In the genomic region with DNA sequence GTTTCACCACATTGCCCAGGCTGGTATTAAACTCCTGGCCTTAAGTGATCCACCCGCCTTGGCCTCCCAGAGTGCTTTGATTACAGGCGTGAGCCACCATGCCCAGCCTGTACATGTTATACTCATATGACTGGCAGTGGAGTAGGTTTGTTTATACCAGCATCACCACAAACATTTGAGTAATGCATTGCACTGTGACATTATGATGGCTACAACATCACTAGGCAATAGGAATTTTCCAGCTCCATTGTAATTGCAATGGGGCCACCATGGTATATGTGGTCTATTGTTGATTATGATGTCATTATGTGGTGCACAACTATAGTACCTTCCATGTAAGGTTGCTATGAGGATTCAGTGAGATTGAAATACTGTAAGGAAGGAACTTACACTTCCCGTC, we compare ENCODE assay signal across 26 cellular contexts.
DNase-seq lines count a peak whose midpoint lies in the region; ATAC-seq and TF ChIP-seq lines count a peak whose summit lies in the region.
"Had no signal": no experiment of that assay in that cellular context is flagged by ENCODE, and none has a peak within 500 bp of the region (broad histone marks: within the 10 kb centered on the region; RNA-seq: fewer than 3 reads in every experiment).

No MANE protein-coding gene starts in this region.

- H3K27ac ChIP-seq in HEK293 (ENCODE audit: extremely low read depth, low read depth, low read length) = no peak overlapping the region
- H3K27ac ChIP-seq: ascending aorta; BLaER1 treated with 17β-estradiol and CSF1 and Interleukin-3, amounts not matched to agents 10 nM and 100 nM; dorsolateral prefrontal cortex had no signal

- POLR2A ChIA-PET in HEK293 (lab: Yijun Ruan, JAX) = no interaction called here

- ATAC-seq in HG02870 (IDR thresholded peaks at IDR 0.05; ENCODE audit: unreplicated experiment) = no peak
- ATAC-seq: GM12878; HCT116; left colon; naive thymus-derived CD4-positive, alpha-beta T cell had no signal

- no peaks in the 10 kb centered on the region for H3K4me1 ChIP-seq in HEK293 (ENCODE audit: control insufficient read depth, insufficient read depth, low read length)
- H3K4me1 ChIP-seq: BLaER1 treated with 17β-estradiol and CSF1 and Interleukin-3, amounts not matched to agents 10 nM and 100 nM; Caco-2 had no signal

- H3K4me3 ChIP-seq in AG10803 (ENCODE audit: low read length) = no peak overlapping the region
- H3K4me3 ChIP-seq in HEK293 (ENCODE audit: low read depth, low read length) = no peak overlapping the region
- H3K4me3 ChIP-seq: ascending aorta; BLaER1 treated with 17β-estradiol and CSF1 and Interleukin-3, amounts not matched to agents 10 nM and 100 nM; dorsolateral prefrontal cortex; GM12878; smooth muscle cell had no signal

- H3K4me1 Mint-ChIP-seq in Calu3 (ENCODE audit: low read depth, unreplicated experiment) = no peaks in the 10 kb centered on the region
- H3K4me1 Mint-ChIP-seq: naive thymus-derived CD4-positive, alpha-beta T cell had no signal

- no peak overlapping the region for H3K4me3 Mint-ChIP-seq in Calu3 (ENCODE audit: low read depth, unreplicated experiment)
- H3K4me3 Mint-ChIP-seq: activated T-cell treated with anti-CD3 and anti-CD28 coated beads, Interleukin-2, amount 50 U/mL, for 24 hours; naive thymus-derived CD4-positive, alpha-beta T cell; T-helper 1 cell treated with Interleukin-12 subunit alpha and Interleukin-12 subunit beta and Interleukin-4 antibody, amounts not matched to agents 30 μg/mL and 1 μg/mL, for 36 hours had no signal

- H3K36me3 ChIP-seq in HEK293 (ENCODE audit: control insufficient read depth in 2 of 2, insufficient read depth in 1 of 2, low read length in 2 of 2) = no peaks in the 10 kb centered on the region
- H3K36me3 ChIP-seq: ascending aorta; BLaER1 treated with 17β-estradiol and CSF1 and Interleukin-3, amounts not matched to agents 10 nM and 100 nM had no signal

- DNase-seq in AG10803 (ENCODE audit: low read depth) = peak; percentile 56
- DNase-seq in amniotic epithelial cell (ENCODE audit: low read depth) = peak; percentile 27
- peak; percentile 17 for DNase-seq in iris pigment epithelial cell (ENCODE audit: low read depth)
- no peak for DNase-seq in germinal center (ENCODE audit: low spot score)
- no peak for DNase-seq in Calu3
- DNase-seq in putamen (ENCODE audit: low spot score) = no peak
- DNase-seq: ACHN; activated CD4-positive, alpha-beta T cell treated with anti-CD3 and anti-CD28 coated beads for 4 hours; activated naive CD4-positive, alpha-beta T cell treated with Interleukin-2 at 50 U/mL for 16 hours; activated T-cell treated with anti-CD3 and anti-CD28 coated beads, Interleukin-2, amount 50 U/mL, for 24 hours; Caco-2; DMS79 treated with DMSO at 0.1 percent for 48 hours; dorsolateral prefrontal cortex; left colon; naive thymus-derived CD4-positive, alpha-beta T cell; NCI-H1694; NCI-H526 treated with DMSO at 0.1 percent for 48 hours; nucleus accumbens had no signal

- TF ChIP-seq CTCF in AG10803 (conservative IDR thresholded peaks at IDR 0.05; ENCODE audit: low read length) (no peak), HEK293 (tag by site-specific recombination; IDR thresholded peaks at IDR 0.05) (no peak), Calu3 (IDR thresholded peaks at IDR 0.05; ENCODE audit: unreplicated experiment) (no peak)

- H3K27me3 Mint-ChIP-seq in Calu3 (ENCODE audit: unreplicated experiment) = no peaks in the 10 kb centered on the region

- no peaks in the 10 kb centered on the region for H3K9me3 Mint-ChIP-seq in Calu3 (ENCODE audit: low read depth, unreplicated experiment)
- H3K9me3 Mint-ChIP-seq: activated T-cell treated with anti-CD3 and anti-CD28 coated beads, Interleukin-2, amount 50 U/mL, for 24 hours; naive thymus-derived CD4-positive, alpha-beta T cell; T-helper 1 cell treated with Interleukin-12 subunit alpha and Interleukin-12 subunit beta and Interleukin-4 antibody, amounts not matched to agents 30 μg/mL and 1 μg/mL, for 36 hours had no signal

- no TSS peak for BruUV-seq in Calu3 (replicated peaks; lab: Mats Ljungman, UMichigan)

- no peak overlapping the region for H3K27ac Mint-ChIP-seq in Calu3 (ENCODE audit: unreplicated experiment)
- H3K27ac Mint-ChIP-seq: activated T-cell treated with anti-CD3 and anti-CD28 coated beads, Interleukin-2, amount 50 U/mL, for 24 hours; naive thymus-derived CD4-positive, alpha-beta T cell; T-helper 1 cell treated with Interleukin-12 subunit alpha and Interleukin-12 subunit beta and Interleukin-4 antibody, amounts not matched to agents 30 μg/mL and 1 μg/mL, for 36 hours had no signal

- no peaks in the 10 kb centered on the region for H3K36me3 Mint-ChIP-seq in Calu3 (ENCODE audit: insufficient read depth, unreplicated experiment)
- H3K36me3 Mint-ChIP-seq: naive thymus-derived CD4-positive, alpha-beta T cell had no signal

- H3K9me3 ChIP-seq in HEK293 (ENCODE audit: control insufficient read depth, insufficient read depth, low read depth, low read length) = no peaks in the 10 kb centered on the region
- H3K9me3 ChIP-seq: ascending aorta; BLaER1 treated with 17β-estradiol and CSF1 and Interleukin-3, amounts not matched to agents 10 nM and 100 nM; Caco-2 had no signal

- intact Hi-C loops in Calu3 (cut with micrococcal nuclease; ENCODE audit: unreplicated experiment) = no loop called here

- CTCF ChIA-PET in HEK293 (lab: Yijun Ruan, JAX) = interaction anchor here (1.3 kb wide), 1 partner anchor 152 kb away, joined by 4 read pairs; no protein-coding TSS in a partner anchor
- CTCF ChIA-PET in Calu3 (lab: Charles Lee) = no interaction called here

TF ChIP-seq in HEK293, 187 proteins besides CTCF, POLR2A, EP300 and RAD21:
- TF ChIP-seq ZNF140 (tag by site-specific recombination; IDR thresholded peaks at IDR 0.05) (no peak), ZNF157 (tag by site-specific recombination; IDR thresholded peaks at IDR 0.05) (no peak), ZFHX2 (tag by site-specific recombination; conservative IDR thresholded peaks at IDR 0.05) (no peak), ZNF624 (tag by site-specific recombination; IDR thresholded peaks at IDR 0.05) (no peak), ZNF2 (tag by site-specific recombination; IDR thresholded peaks at IDR 0.05) (no peak), BCL11A (tag by site-specific recombination; IDR thresholded peaks at IDR 0.05; ENCODE audit: low read depth) (no peak), TRIM28 (IDR thresholded peaks at IDR 0.05; ENCODE audit: borderline replicate concordance, low read length) (no peak), YY2 (tag by site-specific recombination; IDR thresholded peaks at IDR 0.05) (0 out of 2 replicates have a peak, but pooled peaks have one; percentile 19), ZBTB21 (tag by site-specific recombination; IDR thresholded peaks at IDR 0.05) (0 out of 2 replicates have a peak, but pooled peaks have one; percentile 20)
- TF ChIP-seq, protein P1, sequence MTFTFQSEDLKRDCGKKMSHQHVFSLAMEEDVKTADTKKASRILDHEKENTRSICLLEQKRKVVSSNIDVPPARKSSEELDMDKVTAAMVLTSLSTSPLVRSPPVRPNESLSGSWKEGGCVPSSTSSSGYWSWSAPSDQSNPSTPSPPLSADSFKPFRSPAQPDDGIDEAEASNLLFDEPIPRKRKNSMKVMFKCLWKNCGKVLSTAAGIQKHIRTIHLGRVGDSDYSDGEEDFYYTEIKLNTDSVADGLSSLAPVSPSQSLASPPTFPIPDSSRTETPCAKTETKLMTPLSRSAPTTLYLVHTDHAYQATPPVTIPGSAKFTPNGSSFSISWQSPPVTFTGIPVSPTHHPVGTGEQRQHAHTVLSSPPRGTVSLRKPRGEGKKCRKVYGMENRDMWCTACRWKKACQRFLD (tag by site-specific recombination; IDR thresholded peaks at IDR 0.05) = no peak
- TF ChIP-seq, protein P2, sequence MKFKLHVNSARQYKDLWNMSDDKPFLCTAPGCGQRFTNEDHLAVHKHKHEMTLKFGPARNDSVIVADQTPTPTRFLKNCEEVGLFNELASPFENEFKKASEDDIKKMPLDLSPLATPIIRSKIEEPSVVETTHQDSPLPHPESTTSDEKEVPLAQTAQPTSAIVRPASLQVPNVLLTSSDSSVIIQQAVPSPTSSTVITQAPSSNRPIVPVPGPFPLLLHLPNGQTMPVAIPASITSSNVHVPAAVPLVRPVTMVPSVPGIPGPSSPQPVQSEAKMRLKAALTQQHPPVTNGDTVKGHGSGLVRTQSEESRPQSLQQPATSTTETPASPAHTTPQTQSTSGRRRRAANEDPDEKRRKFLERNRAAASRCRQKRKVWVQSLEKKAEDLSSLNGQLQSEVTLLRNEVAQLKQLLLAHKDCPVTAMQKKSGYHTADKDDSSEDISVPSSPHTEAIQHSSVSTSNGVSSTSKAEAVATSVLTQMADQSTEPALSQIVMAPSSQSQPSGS (tag by site-specific recombination; IDR thresholded peaks at IDR 0.05; ENCODE audit: low read depth) = peak; percentile 67
- TF ChIP-seq, protein P3, sequence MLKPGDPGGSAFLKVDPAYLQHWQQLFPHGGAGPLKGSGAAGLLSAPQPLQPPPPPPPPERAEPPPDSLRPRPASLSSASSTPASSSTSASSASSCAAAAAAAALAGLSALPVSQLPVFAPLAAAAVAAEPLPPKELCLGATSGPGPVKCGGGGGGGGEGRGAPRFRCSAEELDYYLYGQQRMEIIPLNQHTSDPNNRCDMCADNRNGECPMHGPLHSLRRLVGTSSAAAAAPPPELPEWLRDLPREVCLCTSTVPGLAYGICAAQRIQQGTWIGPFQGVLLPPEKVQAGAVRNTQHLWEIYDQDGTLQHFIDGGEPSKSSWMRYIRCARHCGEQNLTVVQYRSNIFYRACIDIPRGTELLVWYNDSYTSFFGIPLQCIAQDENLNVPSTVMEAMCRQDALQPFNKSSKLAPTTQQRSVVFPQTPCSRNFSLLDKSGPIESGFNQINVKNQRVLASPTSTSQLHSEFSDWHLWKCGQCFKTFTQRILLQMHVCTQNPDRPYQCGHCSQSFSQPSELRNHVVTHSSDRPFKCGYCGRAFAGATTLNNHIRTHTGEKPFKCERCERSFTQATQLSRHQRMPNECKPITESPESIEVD (tag by site-specific recombination; IDR thresholded peaks at IDR 0.05) = no peak
TF ChIP-seq in HEK293: peak in this region for 3.

Comparison
In these comparisons a context has a peak if more than half of its experiments do, and no peak if none do; other contexts are left out.
1. DNase-seq: peak in AG10803 (single experiment), amniotic epithelial cell (single experiment) and iris pigment epithelial cell (single experiment); none in germinal center (single experiment), Calu3 (single experiment) and putamen (single experiment).